17 cellular contexts compared by ENCODE assay signal in the genomic region with DNA sequence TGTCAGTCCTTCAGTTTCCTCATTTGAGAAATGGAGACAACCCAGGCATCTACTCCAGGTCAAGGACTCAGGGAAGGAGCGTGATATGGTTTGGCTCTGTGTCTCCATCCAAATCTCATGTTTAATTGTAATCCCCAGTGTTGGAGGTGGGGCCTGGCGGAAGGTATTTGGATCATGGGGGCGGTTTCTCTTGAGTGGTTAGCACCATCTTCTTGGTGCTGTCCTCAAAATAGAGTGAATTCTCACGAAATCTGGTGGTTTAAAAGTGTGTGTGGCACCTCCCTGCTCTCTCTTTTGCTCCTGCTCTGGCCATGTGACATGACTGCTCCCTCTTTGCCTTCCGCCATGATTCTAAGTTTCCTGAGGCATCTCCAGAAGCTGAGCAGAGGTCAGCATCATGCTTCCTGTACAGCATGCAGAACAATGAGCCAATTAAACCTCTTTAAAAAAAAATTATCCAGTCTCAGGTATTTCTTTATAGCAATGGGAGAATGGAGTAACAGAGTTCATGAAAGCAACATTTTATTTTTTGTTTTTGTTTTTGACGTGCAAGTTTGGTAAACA. TPM values are rescaled to one million over a fixed set of nuclear protein-coding genes. Genes with fewer than 3 reads are reported as not detected.
"Had no signal": no experiment of that assay in that cellular context is flagged by ENCODE, and none has a peak within 500 bp of the region (broad histone marks: within the 10 kb centered on the region; RNA-seq: fewer than 3 reads in every experiment).

No MANE protein-coding gene starts in this region.

- H3K9me3 Mint-ChIP-seq: activated CD4-positive, alpha-beta memory T cell treated with anti-CD3 and anti-CD28 coated beads, Interleukin-2, amount 10 ng/mL, durations not matched to agents 7 days and 5 days; activated naive CD8-positive, alpha-beta T cell treated with anti-CD3 and anti-CD28 coated beads for 36 hours; brain; neural crest cell; stimulated activated naive CD8-positive, alpha-beta T cell treated with anti-CD3 and anti-CD28 coated beads, Interleukin-15, Interleukin-2, amounts not matched to agents 100 ng/mL and 50 ng/mL, for 24 hours had no signal

- H3K36me3 Mint-ChIP-seq: activated CD8-positive, alpha-beta memory T cell treated with anti-CD3 and anti-CD28 coated beads, Interleukin-2, amount 10 ng/mL, durations not matched to agents 7 days and 5 days; activated naive CD8-positive, alpha-beta T cell treated with anti-CD3 and anti-CD28 coated beads for 36 hours; brain had no signal

- H3K27me3 ChIP-seq: gastrocnemius medialis, tibial nerve had no signal

- ATAC-seq: activated CD8-positive, alpha-beta memory T cell treated with anti-CD3 and anti-CD28 coated beads, Interleukin-2, amount 10 ng/mL, durations not matched to agents 7 days and 5 days; gastrocnemius medialis had no signal

- DNase-seq: activated CD4-positive, alpha-beta memory T cell treated with anti-CD3 and anti-CD28 coated beads, Interleukin-2, amount 10 ng/mL, durations not matched to agents 7 days and 5 days; activated CD8-positive, alpha-beta memory T cell treated with anti-CD3 and anti-CD28 coated beads, Interleukin-2, amount 10 ng/mL, durations not matched to agents 7 days and 5 days; activated naive CD4-positive, alpha-beta T cell; activated naive CD8-positive, alpha-beta T cell treated with anti-CD3 and anti-CD28 coated beads for 36 hours; caudate nucleus; erythroblast; gastrocnemius medialis; left ventricle myocardium inferior; mammary epithelial cell; retina; stimulated activated CD4-positive, alpha-beta T cell treated with anti-CD3 and anti-CD28 coated beads, Interleukin-2, amount 100 ng/mL, for 24 hours; WERI-Rb-1 had no signal

- H3K4me3 Mint-ChIP-seq: activated CD4-positive, alpha-beta memory T cell treated with anti-CD3 and anti-CD28 coated beads, Interleukin-2, amount 10 ng/mL, durations not matched to agents 7 days and 5 days; activated CD8-positive, alpha-beta memory T cell treated with anti-CD3 and anti-CD28 coated beads, Interleukin-2, amount 10 ng/mL, durations not matched to agents 7 days and 5 days; activated naive CD8-positive, alpha-beta T cell treated with anti-CD3 and anti-CD28 coated beads for 36 hours; brain; neural crest cell had no signal

- H3K27ac ChIP-seq: gastrocnemius medialis, left ventricle myocardium inferior, tibial nerve, WERI-Rb-1 had no signal

- H3K27ac Mint-ChIP-seq: activated CD4-positive, alpha-beta memory T cell treated with anti-CD3 and anti-CD28 coated beads, Interleukin-2, amount 10 ng/mL, durations not matched to agents 7 days and 5 days; activated CD8-positive, alpha-beta memory T cell treated with anti-CD3 and anti-CD28 coated beads, Interleukin-2, amount 10 ng/mL, durations not matched to agents 7 days and 5 days; activated naive CD8-positive, alpha-beta T cell treated with anti-CD3 and anti-CD28 coated beads for 36 hours; brain; stimulated activated naive CD8-positive, alpha-beta T cell treated with anti-CD3 and anti-CD28 coated beads, Interleukin-15, Interleukin-2, amounts not matched to agents 100 ng/mL and 50 ng/mL, for 24 hours had no signal

- H3K36me3 ChIP-seq: gastrocnemius medialis, left ventricle myocardium inferior, tibial nerve, WERI-Rb-1 had no signal

- H3K4me1 ChIP-seq: gastrocnemius medialis, tibial nerve had no signal

- H3K9me3 ChIP-seq: gastrocnemius medialis, left ventricle myocardium inferior, tibial nerve had no signal

- H3K4me1 Mint-ChIP-seq: activated CD4-positive, alpha-beta memory T cell treated with anti-CD3 and anti-CD28 coated beads, Interleukin-2, amount 10 ng/mL, durations not matched to agents 7 days and 5 days; activated CD8-positive, alpha-beta memory T cell treated with anti-CD3 and anti-CD28 coated beads, Interleukin-2, amount 10 ng/mL, durations not matched to agents 7 days and 5 days; activated naive CD8-positive, alpha-beta T cell treated with anti-CD3 and anti-CD28 coated beads for 36 hours; brain had no signal

- H3K4me3 ChIP-seq: gastrocnemius medialis, left ventricle myocardium inferior, tibial nerve had no signal

RNA-seq across cellular contexts. Expression of gene ARHGAP22, which starts 30.0 kb away (rescaled TPM):
- total RNA-seq: activated CD8-positive, alpha-beta memory T cell treated with anti-CD3 and anti-CD28 coated beads, Interleukin-2, amount 10 ng/mL, durations not matched to agents 7 days and 5 days; activated naive CD8-positive, alpha-beta T cell treated with anti-CD3 and anti-CD28 coated beads for 36 hours; T-helper 2 cell treated with Interferon-gamma antibody and Interleukin-4, amounts not matched to agents 100 ng/mL and 5 ng/mL, for 36 hours had no signal
